1 cellular context compared by ENCODE assay signal in the genomic region with DNA sequence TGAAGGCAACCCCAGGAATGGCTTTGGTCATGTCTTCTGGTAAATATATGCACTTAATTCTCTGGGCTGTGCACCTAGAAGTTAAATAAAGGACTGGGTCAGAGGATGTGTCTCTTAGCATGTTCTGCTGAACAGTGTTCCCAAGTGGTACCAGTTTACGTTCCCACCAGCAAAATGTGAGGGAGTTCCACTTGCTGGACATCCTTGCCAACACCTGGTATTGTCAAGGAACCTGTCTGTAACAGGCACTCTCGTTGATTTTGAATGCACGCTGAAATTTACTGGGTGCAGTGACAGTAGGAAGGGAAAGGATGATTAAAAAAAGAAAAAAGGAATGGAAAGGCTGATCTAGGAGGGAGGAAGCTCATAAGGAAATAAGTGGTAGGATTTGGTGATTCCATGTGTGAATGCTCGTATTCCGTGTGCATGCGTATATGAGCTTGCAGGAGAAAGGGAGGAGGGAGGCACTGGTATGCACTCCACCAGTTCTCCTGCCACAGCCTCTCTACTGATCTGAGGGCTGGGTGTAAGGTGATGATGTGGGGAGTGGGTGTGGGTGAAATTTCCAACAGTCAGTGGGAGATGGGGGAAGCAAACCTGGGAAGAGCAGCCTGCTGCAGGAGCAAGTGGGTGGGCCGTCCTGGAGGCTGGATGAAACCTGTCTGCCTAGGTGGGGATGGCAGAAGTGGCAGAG.
TF ChIP-seq lines count a peak whose summit lies in the region.

No MANE protein-coding gene starts in this region.

TF ChIP-seq in GM23338, 12 proteins besides CTCF, POLR2A, EP300 and RAD21 (continued from another document):
- TF ChIP-seq, protein P1, sequence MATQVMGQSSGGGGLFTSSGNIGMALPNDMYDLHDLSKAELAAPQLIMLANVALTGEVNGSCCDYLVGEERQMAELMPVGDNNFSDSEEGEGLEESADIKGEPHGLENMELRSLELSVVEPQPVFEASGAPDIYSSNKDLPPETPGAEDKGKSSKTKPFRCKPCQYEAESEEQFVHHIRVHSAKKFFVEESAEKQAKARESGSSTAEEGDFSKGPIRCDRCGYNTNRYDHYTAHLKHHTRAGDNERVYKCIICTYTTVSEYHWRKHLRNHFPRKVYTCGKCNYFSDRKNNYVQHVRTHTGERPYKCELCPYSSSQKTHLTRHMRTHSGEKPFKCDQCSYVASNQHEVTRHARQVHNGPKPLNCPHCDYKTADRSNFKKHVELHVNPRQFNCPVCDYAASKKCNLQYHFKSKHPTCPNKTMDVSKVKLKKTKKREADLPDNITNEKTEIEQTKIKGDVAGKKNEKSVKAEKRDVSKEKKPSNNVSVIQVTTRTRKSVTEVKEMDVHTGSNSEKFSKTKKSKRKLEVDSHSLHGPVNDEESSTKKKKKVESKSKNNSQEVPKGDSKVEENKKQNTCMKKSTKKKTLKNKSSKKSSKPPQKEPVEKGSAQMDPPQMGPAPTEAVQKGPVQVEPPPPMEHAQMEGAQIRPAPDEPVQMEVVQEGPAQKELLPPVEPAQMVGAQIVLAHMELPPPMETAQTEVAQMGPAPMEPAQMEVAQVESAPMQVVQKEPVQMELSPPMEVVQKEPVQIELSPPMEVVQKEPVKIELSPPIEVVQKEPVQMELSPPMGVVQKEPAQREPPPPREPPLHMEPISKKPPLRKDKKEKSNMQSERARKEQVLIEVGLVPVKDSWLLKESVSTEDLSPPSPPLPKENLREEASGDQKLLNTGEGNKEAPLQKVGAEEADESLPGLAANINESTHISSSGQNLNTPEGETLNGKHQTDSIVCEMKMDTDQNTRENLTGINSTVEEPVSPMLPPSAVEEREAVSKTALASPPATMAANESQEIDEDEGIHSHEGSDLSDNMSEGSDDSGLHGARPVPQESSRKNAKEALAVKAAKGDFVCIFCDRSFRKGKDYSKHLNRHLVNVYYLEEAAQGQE (IDR thresholded peaks at IDR 0.05; ENCODE audit: unreplicated experiment) = no peak
TF ChIP-seq in GM23338: peak in this region for 0.
